37 cellular contexts compared by ENCODE assay signal in genomic region chr9:20808002-20808401, GRCh38.
"Had no signal": no experiment of that assay in that cellular context is flagged by ENCODE, and none has a peak within 500 bp of the region (broad histone marks: within the 10 kb centered on the region; RNA-seq: fewer than 3 reads in every experiment).

No MANE protein-coding gene starts in this region.

- H3K4me1 Mint-ChIP-seq: activated CD4-positive, alpha-beta memory T cell treated with anti-CD3 and anti-CD28 coated beads, Interleukin-2, amount 10 ng/mL, durations not matched to agents 7 days and 5 days; activated CD4-positive, alpha-beta T cell treated with anti-CD3 and anti-CD28 coated beads for 36 hours; activated CD4-positive, alpha-beta T cell treated with anti-CD3 and anti-CD28 coated beads, Interleukin-2, amount 10 ng/mL, durations not matched to agents 7 days and 5 days; activated CD8-positive, alpha-beta memory T cell treated with anti-CD3 and anti-CD28 coated beads, Interleukin-2, amount 10 ng/mL, durations not matched to agents 7 days and 5 days; activated naive CD4-positive, alpha-beta T cell treated with anti-CD3 and anti-CD28 coated beads, Interleukin-2, amount 10 ng/mL, durations not matched to agents 7 days and 5 days; activated naive CD4-positive, alpha-beta T cell treated with anti-CD3 and anti-CD28 coated beads, Interleukin-2, amount 50 U/mL, for 24 hours; activated naive CD8-positive, alpha-beta T cell treated with anti-CD3 and anti-CD28 coated beads, Interleukin-2, amount 10 ng/mL, durations not matched to agents 7 days and 5 days; activated naive CD8-positive, alpha-beta T cell treated with anti-CD3 and anti-CD28 coated beads, Interleukin-2, amount 50 U/mL, for 24 hours; central memory CD8-positive, alpha-beta T cell; WTC11 had no signal

- ATAC-seq: activated CD4-positive, alpha-beta T cell treated with anti-CD3 and anti-CD28 coated beads for 36 hours; activated CD4-positive, CD25-positive, alpha-beta regulatory T cell treated with anti-CD3 and anti-CD28 coated beads, Interleukin-2, amount 50 U/mL, for 24 hours; activated CD8-positive, alpha-beta memory T cell treated with anti-CD3 and anti-CD28 coated beads, Interleukin-2, amount 10 ng/mL, durations not matched to agents 7 days and 5 days; activated CD8-positive, alpha-beta T cell treated with anti-CD3 and anti-CD28 coated beads, Interleukin-2, amount 10 ng/mL, durations not matched to agents 7 days and 5 days; activated naive CD8-positive, alpha-beta T cell treated with anti-CD3 and anti-CD28 coated beads, Interleukin-2, amount 50 U/mL, for 24 hours; WTC11 had no signal

- DNase-seq: activated CD4-positive, alpha-beta memory T cell treated with anti-CD3 and anti-CD28 coated beads, Interleukin-2, amount 10 ng/mL, durations not matched to agents 7 days and 5 days; activated CD4-positive, alpha-beta T cell treated with anti-CD3 and anti-CD28 coated beads for 1 hour; activated CD4-positive, alpha-beta T cell treated with anti-CD3 and anti-CD28 coated beads for 36 hours; activated CD4-positive, alpha-beta T cell treated with anti-CD3 and anti-CD28 coated beads for 48 hours; activated CD4-positive, alpha-beta T cell treated with anti-CD3 and anti-CD28 coated beads, Interleukin-2, amount 10 ng/mL, durations not matched to agents 7 days and 5 days; activated CD4-positive, alpha-beta T cell treated with anti-CD3 and anti-CD28 coated beads, Interleukin-2, amount 50 U/mL, for 48 hours; activated CD4-positive, CD25-positive, alpha-beta regulatory T cell; activated CD8-positive, alpha-beta memory T cell treated with anti-CD3 and anti-CD28 coated beads for 24 hours; activated CD8-positive, alpha-beta memory T cell treated with anti-CD3 and anti-CD28 coated beads, Interleukin-2, amount 10 ng/mL, durations not matched to agents 7 days and 5 days; activated CD8-positive, alpha-beta memory T cell treated with anti-CD3 and anti-CD28 coated beads, Interleukin-2, amount 50 U/mL, for 48 hours; activated CD8-positive, alpha-beta T cell treated with anti-CD3 and anti-CD28 coated beads, Interleukin-2, amount 10 ng/mL, durations not matched to agents 7 days and 5 days; activated effector memory CD4-positive, alpha-beta T cell treated with Interleukin-2 at 50 U/mL for 16 hours; activated gamma-delta T cell; activated naive CD4-positive, alpha-beta T cell treated with anti-CD3 and anti-CD28 coated beads, Interleukin-2, amount 10 ng/mL, durations not matched to agents 7 days and 5 days; activated naive CD4-positive, alpha-beta T cell treated with Interleukin-2 at 50 U/mL for 16 hours; activated naive CD8-positive, alpha-beta T cell treated with anti-CD3 and anti-CD28 coated beads, Interleukin-2, amount 10 ng/mL, durations not matched to agents 7 days and 5 days; activated naive CD8-positive, alpha-beta T cell treated with anti-CD3 and anti-CD28 coated beads, Interleukin-2, amount 50 U/mL, for 24 hours; activated T-cell treated with anti-CD3 and anti-CD28 coated beads, Interleukin-2, amount 50 U/mL, for 24 hours; activated T-cell treated with anti-CD3 and anti-CD28 coated beads, Interleukin-2, amount 50 U/mL, for 48 hours; amygdala; anterior cingulate cortex; caudate nucleus; cerebellar nuclear complex; T-helper 2 cell; T-helper 9 cell; WERI-Rb-1 had no signal

- H3K36me3 ChIP-seq: ascending aorta, cardiac muscle cell, WERI-Rb-1 had no signal

- H3K27me3 Mint-ChIP-seq: activated CD4-positive, alpha-beta memory T cell treated with anti-CD3 and anti-CD28 coated beads, Interleukin-2, amount 10 ng/mL, durations not matched to agents 7 days and 5 days; activated CD4-positive, alpha-beta T cell treated with anti-CD3 and anti-CD28 coated beads for 36 hours; activated CD4-positive, alpha-beta T cell treated with anti-CD3 and anti-CD28 coated beads, Interleukin-2, amount 10 ng/mL, durations not matched to agents 7 days and 5 days; activated CD8-positive, alpha-beta memory T cell treated with anti-CD3 and anti-CD28 coated beads, Interleukin-2, amount 10 ng/mL, durations not matched to agents 7 days and 5 days; activated naive CD4-positive, alpha-beta T cell treated with anti-CD3 and anti-CD28 coated beads, Interleukin-2, amount 10 ng/mL, durations not matched to agents 7 days and 5 days; activated naive CD4-positive, alpha-beta T cell treated with anti-CD3 and anti-CD28 coated beads, Interleukin-2, amount 50 U/mL, for 24 hours; activated naive CD8-positive, alpha-beta T cell; activated naive CD8-positive, alpha-beta T cell treated with anti-CD3 and anti-CD28 coated beads, Interleukin-2, amount 10 ng/mL, durations not matched to agents 7 days and 5 days; activated naive CD8-positive, alpha-beta T cell treated with anti-CD3 and anti-CD28 coated beads, Interleukin-2, amount 50 U/mL, for 24 hours; activated T-cell treated with anti-CD3 and anti-CD28 coated beads, Interleukin-2, amount 50 U/mL, for 24 hours; brain; central memory CD8-positive, alpha-beta T cell had no signal

- H3K4me3 ChIP-seq: ascending aorta, cardiac muscle cell had no signal

- H3K36me3 Mint-ChIP-seq: activated CD8-positive, alpha-beta memory T cell treated with anti-CD3 and anti-CD28 coated beads, Interleukin-2, amount 10 ng/mL, durations not matched to agents 7 days and 5 days; activated naive CD4-positive, alpha-beta T cell treated with anti-CD3 and anti-CD28 coated beads, Interleukin-2, amount 10 ng/mL, durations not matched to agents 7 days and 5 days; activated naive CD8-positive, alpha-beta T cell treated with anti-CD3 and anti-CD28 coated beads, Interleukin-2, amount 10 ng/mL, durations not matched to agents 7 days and 5 days; WTC11 had no signal

- H3K27ac ChIP-seq: ascending aorta, cardiac muscle cell, WERI-Rb-1 had no signal

- H3K4me3 Mint-ChIP-seq: activated CD4-positive, alpha-beta memory T cell treated with anti-CD3 and anti-CD28 coated beads, Interleukin-2, amount 10 ng/mL, durations not matched to agents 7 days and 5 days; activated CD4-positive, alpha-beta T cell treated with anti-CD3 and anti-CD28 coated beads for 36 hours; activated CD4-positive, alpha-beta T cell treated with anti-CD3 and anti-CD28 coated beads, Interleukin-2, amount 10 ng/mL, durations not matched to agents 7 days and 5 days; activated CD8-positive, alpha-beta memory T cell treated with anti-CD3 and anti-CD28 coated beads, Interleukin-2, amount 10 ng/mL, durations not matched to agents 7 days and 5 days; activated CD8-positive, alpha-beta T cell treated with anti-CD3 and anti-CD28 coated beads, Interleukin-2, amount 10 ng/mL, durations not matched to agents 7 days and 5 days; activated naive CD4-positive, alpha-beta T cell treated with anti-CD3 and anti-CD28 coated beads, Interleukin-2, amount 10 ng/mL, durations not matched to agents 7 days and 5 days; activated naive CD4-positive, alpha-beta T cell treated with anti-CD3 and anti-CD28 coated beads, Interleukin-2, amount 50 U/mL, for 24 hours; activated naive CD8-positive, alpha-beta T cell; activated naive CD8-positive, alpha-beta T cell treated with anti-CD3 and anti-CD28 coated beads, Interleukin-2, amount 10 ng/mL, durations not matched to agents 7 days and 5 days; activated naive CD8-positive, alpha-beta T cell treated with anti-CD3 and anti-CD28 coated beads, Interleukin-2, amount 50 U/mL, for 24 hours; activated T-cell treated with anti-CD3 and anti-CD28 coated beads, Interleukin-2, amount 50 U/mL, for 24 hours; brain; central memory CD8-positive, alpha-beta T cell; T-helper 1 cell treated with Interleukin-12 subunit alpha and Interleukin-12 subunit beta and Interleukin-4 antibody, amounts not matched to agents 30 μg/mL and 1 μg/mL, for 36 hours; T-helper 2 cell treated with Interferon-gamma antibody and Interleukin-4, amounts not matched to agents 5 μg/mL and 100 μg/mL, for 36 hours; WTC11 had no signal

- H3K27me3 ChIP-seq: ascending aorta, cardiac muscle cell had no signal

- H3K27ac Mint-ChIP-seq: activated CD4-positive, alpha-beta memory T cell treated with anti-CD3 and anti-CD28 coated beads, Interleukin-2, amount 10 ng/mL, durations not matched to agents 7 days and 5 days; activated CD4-positive, alpha-beta T cell treated with anti-CD3 and anti-CD28 coated beads for 36 hours; activated CD4-positive, alpha-beta T cell treated with anti-CD3 and anti-CD28 coated beads, Interleukin-2, amount 10 ng/mL, durations not matched to agents 7 days and 5 days; activated CD8-positive, alpha-beta memory T cell treated with anti-CD3 and anti-CD28 coated beads, Interleukin-2, amount 10 ng/mL, durations not matched to agents 7 days and 5 days; activated CD8-positive, alpha-beta T cell treated with anti-CD3 and anti-CD28 coated beads, Interleukin-2, amount 10 ng/mL, durations not matched to agents 7 days and 5 days; activated naive CD4-positive, alpha-beta T cell treated with anti-CD3 and anti-CD28 coated beads, Interleukin-2, amount 10 ng/mL, durations not matched to agents 7 days and 5 days; activated naive CD4-positive, alpha-beta T cell treated with anti-CD3 and anti-CD28 coated beads, Interleukin-2, amount 50 U/mL, for 24 hours; activated naive CD8-positive, alpha-beta T cell; activated naive CD8-positive, alpha-beta T cell treated with anti-CD3 and anti-CD28 coated beads, Interleukin-2, amount 10 ng/mL, durations not matched to agents 7 days and 5 days; activated naive CD8-positive, alpha-beta T cell treated with anti-CD3 and anti-CD28 coated beads, Interleukin-2, amount 50 U/mL, for 24 hours; activated T-cell treated with anti-CD3 and anti-CD28 coated beads, Interleukin-2, amount 50 U/mL, for 24 hours; activated T-helper 2 cell treated with anti-CD3 and anti-CD28 coated beads, Interferon-gamma antibody, Interleukin-2, Interleukin-4, amounts not matched to agents 10 μg/mL and 5 μg/mL and 100 μg/mL, durations not matched to agents 14 hours and 24 hours and 36 hours; brain; T-helper 1 cell treated with Interleukin-12 subunit alpha and Interleukin-12 subunit beta and Interleukin-4 antibody, amounts not matched to agents 30 μg/mL and 1 μg/mL, for 36 hours; T-helper 2 cell treated with Interferon-gamma antibody and Interleukin-4, amounts not matched to agents 5 μg/mL and 100 μg/mL, for 36 hours; WTC11 had no signal

- H3K9me3 ChIP-seq: ascending aorta had no signal

- H3K4me1 ChIP-seq: ascending aorta had no signal

- H3K9me3 Mint-ChIP-seq: activated CD4-positive, alpha-beta memory T cell treated with anti-CD3 and anti-CD28 coated beads, Interleukin-2, amount 10 ng/mL, durations not matched to agents 7 days and 5 days; activated CD4-positive, alpha-beta T cell treated with anti-CD3 and anti-CD28 coated beads, Interleukin-2, amount 10 ng/mL, durations not matched to agents 7 days and 5 days; activated naive CD4-positive, alpha-beta T cell treated with anti-CD3 and anti-CD28 coated beads, Interleukin-2, amount 10 ng/mL, durations not matched to agents 7 days and 5 days; activated naive CD4-positive, alpha-beta T cell treated with anti-CD3 and anti-CD28 coated beads, Interleukin-2, amount 50 U/mL, for 24 hours; activated naive CD8-positive, alpha-beta T cell treated with anti-CD3 and anti-CD28 coated beads, Interleukin-2, amount 10 ng/mL, durations not matched to agents 7 days and 5 days; activated naive CD8-positive, alpha-beta T cell treated with anti-CD3 and anti-CD28 coated beads, Interleukin-2, amount 50 U/mL, for 24 hours; activated T-cell treated with anti-CD3 and anti-CD28 coated beads, Interleukin-2, amount 50 U/mL, for 24 hours; activated T-helper 2 cell treated with anti-CD3 and anti-CD28 coated beads, Interferon-gamma antibody, Interleukin-2, Interleukin-4, amounts not matched to agents 10 μg/mL and 5 μg/mL and 100 μg/mL, durations not matched to agents 14 hours and 24 hours and 36 hours; brain; central memory CD8-positive, alpha-beta T cell; T-helper 1 cell treated with Interleukin-12 subunit alpha and Interleukin-12 subunit beta and Interleukin-4 antibody, amounts not matched to agents 30 μg/mL and 1 μg/mL, for 36 hours; T-helper 2 cell treated with Interferon-gamma antibody and Interleukin-4, amounts not matched to agents 5 μg/mL and 100 μg/mL, for 36 hours; WTC11 had no signal
